ENCODE assay signal across 21 cellular contexts in the genomic region with DNA sequence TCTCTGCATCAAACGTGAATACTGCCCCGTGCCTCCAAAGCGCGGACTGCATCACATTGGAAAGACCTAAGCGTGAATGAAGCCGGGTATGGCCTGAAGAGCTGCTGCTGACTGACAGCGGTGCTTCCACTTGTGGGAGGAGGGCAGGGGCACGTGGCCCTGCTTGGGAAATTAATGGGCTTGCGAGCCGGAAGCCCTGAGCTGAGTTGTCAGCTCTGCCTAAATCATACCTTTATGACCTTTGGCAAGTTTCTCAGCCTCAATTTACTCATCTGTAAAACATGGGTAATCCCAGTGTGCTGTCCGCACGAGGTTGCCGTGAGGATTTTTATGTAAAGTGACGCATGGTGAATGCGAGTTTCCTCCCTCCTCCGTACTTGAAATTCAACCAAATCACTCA.
"Had no signal": no experiment of that assay in that cellular context is flagged by ENCODE, and none has a peak within 500 bp of the region (broad histone marks: within the 10 kb centered on the region; RNA-seq: fewer than 3 reads in every experiment).

No MANE protein-coding gene starts in this region.

- H3K9me3 Mint-ChIP-seq: natural killer cell treated with Interleukin-12 subunit alpha and Interleukin-12 subunit beta and Interleukin-15 and Interleukin-18, amount 100 ng/mL, for 72 hours had no signal

- DNase-seq: activated CD4-positive, alpha-beta T cell treated with anti-CD3 and anti-CD28 coated beads, Interleukin-2, amount 50 U/mL, for 1 hour; activated CD4-positive, CD25-positive, alpha-beta regulatory T cell treated with anti-CD3 and anti-CD28 coated beads, Interleukin-2, amount 50 U/mL, for 72 hours; activated CD8-positive, alpha-beta memory T cell treated with anti-CD3 and anti-CD28 coated beads for 24 hours; activated CD8-positive, alpha-beta memory T cell treated with anti-CD3 and anti-CD28 coated beads, Interleukin-2, amount 50 U/mL, for 48 hours; cerebellar nuclear complex; cortex of kidney; esophagus squamous epithelium; foreskin keratinocyte; hippocampal formation; nucleus accumbens; stimulated activated CD4-positive, alpha-beta T cell treated with anti-CD3 and anti-CD28 coated beads, Interleukin-2, amount 100 ng/mL, for 48 hours; stomach; T-helper 2 cell; testis; upper lobe of left lung had no signal

- ATAC-seq: foreskin keratinocyte, left lobe of liver had no signal

- H3K9me3 ChIP-seq: esophagus squamous epithelium, stomach, testis, upper lobe of left lung had no signal

- H3K4me3 ChIP-seq: esophagus squamous epithelium, lung, skin epidermis, stomach, testis, upper lobe of left lung had no signal

- H3K4me1 ChIP-seq: testis, upper lobe of left lung had no signal

- H3K36me3 Mint-ChIP-seq: activated naive CD8-positive, alpha-beta T cell; natural killer cell treated with Interleukin-12 subunit alpha and Interleukin-12 subunit beta and Interleukin-15 and Interleukin-18, amount 100 ng/mL, for 72 hours had no signal

- H3K36me3 ChIP-seq: esophagus squamous epithelium, stomach, upper lobe of left lung had no signal

- H3K27me3 ChIP-seq: foreskin keratinocyte, stomach, testis, upper lobe of left lung had no signal

- H3K4me3 Mint-ChIP-seq: activated naive CD8-positive, alpha-beta T cell; natural killer cell treated with Interleukin-12 subunit alpha and Interleukin-12 subunit beta and Interleukin-15 and Interleukin-18, amount 100 ng/mL, for 72 hours had no signal

- H3K27ac Mint-ChIP-seq: activated naive CD8-positive, alpha-beta T cell; natural killer cell treated with Interleukin-12 subunit alpha and Interleukin-12 subunit beta and Interleukin-15 and Interleukin-18, amount 100 ng/mL, for 72 hours had no signal

- H3K27ac ChIP-seq: esophagus squamous epithelium, foreskin keratinocyte, skin epidermis, stomach, testis, upper lobe of left lung, VCaP had no signal
